Comparison of ENCODE assay signal across 14 cellular contexts in genomic region chr10:92575961-92576360, GRCh38. TPM values are rescaled to one million over a fixed set of nuclear protein-coding genes. Genes with fewer than 3 reads are reported as not detected.
DNase-seq lines count a peak whose midpoint lies in the region; ATAC-seq and FAIRE-seq lines count a peak whose summit lies in the region.
"Had no signal": no experiment of that assay in that cellular context is flagged by ENCODE, and none has a peak within 500 bp of the region (broad histone marks: within the 10 kb centered on the region; RNA-seq: fewer than 3 reads in every experiment).

No MANE protein-coding gene starts in this region.

- FAIRE-seq in HTR-8/SVneo (lab: Jason Lieb, UNC): no peak
- FAIRE-seq: GM18507 had no signal

- ATAC-seq in GM21786 (IDR thresholded peaks at IDR 0.05; ENCODE audit: unreplicated experiment): no peak
- ATAC-seq in GM21723 (IDR thresholded peaks at IDR 0.05; ENCODE audit: unreplicated experiment): no peak
- ATAC-seq in GM21381 (IDR thresholded peaks at IDR 0.05; ENCODE audit: unreplicated experiment): no peak
- ATAC-seq: lower lobe of right lung had no signal

- DNase-seq in AG08395 (ENCODE audit: low spot score) (peak; percentile 48), HuH-7 (ENCODE audit: low spot score) (peak; percentile 51), RPMI7951 (ENCODE audit: low read depth) (peak; percentile 33), fibroblast of gingiva (ENCODE audit: low read depth) (peak; percentile 32), HTR-8/SVneo (ENCODE audit: insufficient read length, low spot score) (no peak)
- DNase-seq: anterior cingulate cortex; effector memory CD4-positive, alpha-beta T cell; Karpas-422; lower lobe of right lung; NCI-H345 had no signal

RNA-seq across cellular contexts. Expression of gene IDE, which starts 2.1 kb away (rescaled TPM):
- 11.2 and 13.9 TPM in 2 replicates for total RNA-seq in RPMI7951 (2014; rRNA removed; shearing (Covaris generic))

RNA-seq across cellular contexts. Expression of gene KIF11, which starts 17.0 kb away (rescaled TPM):
- total RNA-seq in RPMI7951 (2014; rRNA removed; shearing (Covaris generic)): 58.1 and 66.2 TPM in 2 replicates
